ENCODE assay signal across 14 cellular contexts in genomic region chr6:154460306-154461071, GRCh38. TPM values are rescaled to one million over a fixed set of nuclear protein-coding genes. Genes with fewer than 3 reads are reported as not detected.
DNase-seq lines count a peak whose midpoint lies in the region; ATAC-seq, FAIRE-seq and TF ChIP-seq lines count a peak whose summit lies in the region.
"Had no signal": no experiment of that assay in that cellular context is flagged by ENCODE, and none has a peak within 500 bp of the region (broad histone marks: within the 10 kb centered on the region; RNA-seq: fewer than 3 reads in every experiment).

No MANE protein-coding gene starts in this region.

- CTCF ChIA-PET in SK-N-SH (lab: Yijun Ruan, JAX), result interaction anchor here (1.5 to 2.8 kb wide), 2 partner anchors 36 to 53 kb away, joined by 4 to 7 read pairs; no protein-coding TSS in a partner anchor

- no peak overlapping the region for H3K4me3 ChIP-seq in SK-N-SH (ENCODE audit: low read depth in 2 of 2, low read length in 1 of 2)
- no peak overlapping the region for H3K4me3 ChIP-seq in fibroblast of mammary gland (ENCODE audit: control insufficient read depth, low read depth, low read length)

- H2AFZ ChIP-seq in SK-N-SH (ENCODE audit: low read depth), result no peak overlapping the region

- H3K4me1 ChIP-seq in SK-N-SH (ENCODE audit: control insufficient read depth in 1 of 2, insufficient read depth in 2 of 2, low read depth in 1 of 2, low read length in 1 of 2), result peaks cover 12 to 69% of the 10 kb centered on the region in 2 experiments

- H3K27ac Mint-ChIP-seq in progenitor cell of endocrine pancreas, result peak overlapping the region; percentile 85
- H3K27ac Mint-ChIP-seq: brain; naive thymus-derived CD8-positive, alpha-beta T cell had no signal

- H3K4me2 ChIP-seq in SK-N-SH, result peak overlapping the region; percentile 44; the same call in 1 of the 2 replicates

- H3K9me3 ChIP-seq in SK-N-SH, result no peaks in the 10 kb centered on the region

- peak; percentile 71 for DNase-seq in Daoy (ENCODE audit: low read depth)
- no peak for DNase-seq in SK-N-SH
- peak; percentile 76 for DNase-seq in fibroblast of mammary gland (ENCODE audit: low read depth)
- DNase-seq in progenitor cell of endocrine pancreas (ENCODE audit: low spot score, unreplicated experiment), result no peak
- no peak for DNase-seq in GM19239 (ENCODE audit: insufficient read length, low spot score)
- no peak for DNase-seq in pons (ENCODE audit: low spot score)
- no peak for DNase-seq in inferior parietal cortex (ENCODE audit: extremely low spot score)
- DNase-seq: naive thymus-derived CD8-positive, alpha-beta T cell; NCI-H146; NCI-H82; stimulated activated CD4-positive, alpha-beta T cell treated with anti-CD3 and anti-CD28 coated beads, Interleukin-12 subunit alpha, Interleukin-12 subunit beta, amount 100 ng/mL, for 4 hours; stimulated activated CD8-positive, alpha-beta memory T cell treated with anti-CD3 and anti-CD28 coated beads, Interleukin-4, amount 100 ng/mL, for 48 hours had no signal

- H3K27ac ChIP-seq in SK-N-SH (ENCODE audit: low read depth in 2 of 2, low read length in 1 of 2), result peak overlapping the region; percentile 33 to 83; a peak in 3 of 4 replicates

- TF ChIP-seq CTCF in SK-N-SH (IDR thresholded peaks at IDR 0.05), result no peak
- TF ChIP-seq CTCF in fibroblast of mammary gland (conservative IDR thresholded peaks at IDR 0.05; ENCODE audit: control insufficient read depth, insufficient read depth, low read depth, low read length), result no peak
- no peak for TF ChIP-seq CTCF in progenitor cell of endocrine pancreas (IDR thresholded peaks at IDR 0.05; ENCODE audit: unreplicated experiment)

- H3K9ac ChIP-seq in SK-N-SH, result no peak overlapping the region

- H3K9me2 ChIP-seq in SK-N-SH, result no peaks in the 10 kb centered on the region

- H3F3A ChIP-seq in SK-N-SH (replicated peaks; ENCODE audit: insufficient read depth), result peaks cover 3% of the 10 kb centered on the region

- H3K27me3 ChIP-seq in SK-N-SH (ENCODE audit: insufficient read depth), result no peaks in the 10 kb centered on the region

- no peaks in the 10 kb centered on the region; the same call in none of the 2 replicates for H3K79me2 ChIP-seq in SK-N-SH (ENCODE audit: insufficient read depth)

- H3K9me3 Mint-ChIP-seq in progenitor cell of endocrine pancreas (ENCODE audit: low read depth), result no peaks in the 10 kb centered on the region

- H4K20me1 ChIP-seq in SK-N-SH (ENCODE audit: insufficient read depth), result no peaks in the 10 kb centered on the region

- POLR2A ChIA-PET in SK-N-SH (lab: Yijun Ruan, JAX), result no interaction called here

- H3K36me3 Mint-ChIP-seq in progenitor cell of endocrine pancreas (ENCODE audit: insufficient read depth), result no peaks in the 10 kb centered on the region
- H3K36me3 Mint-ChIP-seq: brain; naive thymus-derived CD8-positive, alpha-beta T cell had no signal

- FAIRE-seq in GM19239 (lab: Jason Lieb, UNC), result no peak

- no peak for TF ChIP-seq EP300 in SK-N-SH (IDR thresholded peaks at IDR 0.05; ENCODE audit: borderline replicate concordance in 1 of 2, low read depth in 1 of 2, low read length in 1 of 2)

- 87% methylated on average over 13 of the region's 13 CpGs for WGBS in SK-N-SH (ENCODE audit: low lambda C conversion rate)

- no peak overlapping the region for H3K4me3 Mint-ChIP-seq in progenitor cell of endocrine pancreas (ENCODE audit: low read depth)
- H3K4me3 Mint-ChIP-seq: brain; naive thymus-derived CD8-positive, alpha-beta T cell had no signal

- no peaks in the 10 kb centered on the region for H3K36me3 ChIP-seq in SK-N-SH (replicated peaks in 1 of 2; ENCODE audit: control insufficient read depth in 1 of 2, insufficient read depth in 2 of 2, low read length in 1 of 2)

- no peaks in the 10 kb centered on the region for H3K27me3 Mint-ChIP-seq in progenitor cell of endocrine pancreas
- H3K27me3 Mint-ChIP-seq: brain had no signal

- TF ChIP-seq RAD21 in SK-N-SH (IDR thresholded peaks at IDR 0.05; ENCODE audit: low read length), result no peak

- H3K4me1 Mint-ChIP-seq in progenitor cell of endocrine pancreas (ENCODE audit: low read depth), result peaks cover 7% of the 10 kb centered on the region

- no peak for ATAC-seq in HG03135 (IDR thresholded peaks at IDR 0.05; ENCODE audit: unreplicated experiment)
- ATAC-seq: naive thymus-derived CD8-positive, alpha-beta T cell had no signal

TF ChIP-seq in SK-N-SH, 30 proteins besides CTCF, POLR2A, EP300 and RAD21:
- TF ChIP-seq YY1 (IDR thresholded peaks at IDR 0.05; ENCODE audit: low read depth) (no peak), RFX5 (IDR thresholded peaks at IDR 0.05; ENCODE audit: low read length) (no peak), TCF12 (IDR thresholded peaks at IDR 0.05) (no peak), RXRA (IDR thresholded peaks at IDR 0.05; ENCODE audit: borderline replicate concordance, low read depth) (no peak), EZH2phosphoT487 (IDR thresholded peaks at IDR 0.05; ENCODE audit: borderline replicate concordance, low read depth) (no peak), FOXM1 (IDR thresholded peaks at IDR 0.05; ENCODE audit: low read depth) (no peak), SMC3 (IDR thresholded peaks at IDR 0.05; ENCODE audit: low read depth, low read length) (no peak)
- TF ChIP-seq, protein P1, sequence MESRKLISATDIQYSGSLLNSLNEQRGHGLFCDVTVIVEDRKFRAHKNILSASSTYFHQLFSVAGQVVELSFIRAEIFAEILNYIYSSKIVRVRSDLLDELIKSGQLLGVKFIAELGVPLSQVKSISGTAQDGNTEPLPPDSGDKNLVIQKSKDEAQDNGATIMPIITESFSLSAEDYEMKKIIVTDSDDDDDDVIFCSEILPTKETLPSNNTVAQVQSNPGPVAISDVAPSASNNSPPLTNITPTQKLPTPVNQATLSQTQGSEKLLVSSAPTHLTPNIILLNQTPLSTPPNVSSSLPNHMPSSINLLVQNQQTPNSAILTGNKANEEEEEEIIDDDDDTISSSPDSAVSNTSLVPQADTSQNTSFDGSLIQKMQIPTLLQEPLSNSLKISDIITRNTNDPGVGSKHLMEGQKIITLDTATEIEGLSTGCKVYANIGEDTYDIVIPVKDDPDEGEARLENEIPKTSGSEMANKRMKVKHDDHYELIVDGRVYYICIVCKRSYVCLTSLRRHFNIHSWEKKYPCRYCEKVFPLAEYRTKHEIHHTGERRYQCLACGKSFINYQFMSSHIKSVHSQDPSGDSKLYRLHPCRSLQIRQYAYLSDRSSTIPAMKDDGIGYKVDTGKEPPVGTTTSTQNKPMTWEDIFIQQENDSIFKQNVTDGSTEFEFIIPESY (IDR thresholded peaks at IDR 0.05; ENCODE audit: borderline replicate concordance, low read depth), result no peak
TF ChIP-seq in SK-N-SH: peak in this region for 0.

RNA-seq across cellular contexts. Expression of gene CNKSR3, which starts 50.0 kb away (rescaled TPM):
- total RNA-seq in Daoy (2014; rRNA removed; shearing (Covaris generic)), result 13.0 and 14.9 TPM in 2 replicates
- 1.6 TPM in 2 replicates for polyA plus RNA-seq in SK-N-SH (2012; rRNA removed)
- 2.4 and 2.5 TPM in 2 replicates for polyA plus RNA-seq in SK-N-SH (2012; cell fraction: cytosol; rRNA removed)
- 1.7 and 2.8 TPM in 2 replicates for polyA plus RNA-seq in SK-N-SH (2012; cell fraction: nucleus; rRNA removed)
- total RNA-seq in progenitor cell of endocrine pancreas, result 17.3 and 20.3 TPM in 2 replicates
- total RNA-seq: naive thymus-derived CD8-positive, alpha-beta T cell had no signal

Comparison
In these comparisons a context has a peak if more than half of its experiments do, and no peak if none do; other contexts are left out.
1. DNase-seq: peak in Daoy (single experiment) and fibroblast of mammary gland (single experiment); none in SK-N-SH (single experiment), progenitor cell of endocrine pancreas (single experiment), GM19239 (single experiment), pons (single experiment) and inferior parietal cortex (single experiment).